Comparison of ENCODE assay signal across 6 cellular contexts in genomic region chr7:72966892-72967291, GRCh38. TPM values are rescaled to one million over a fixed set of nuclear protein-coding genes. Genes with fewer than 3 reads are reported as not detected.
"Had no signal": no experiment of that assay in that cellular context is flagged by ENCODE, and none has a peak within 500 bp of the region (broad histone marks: within the 10 kb centered on the region; RNA-seq: fewer than 3 reads in every experiment).

No MANE protein-coding gene starts in this region.

RNA-seq across cellular contexts. Expression of gene TRIM74, which starts 2.4 kb away (rescaled TPM):
- total RNA-seq: ascending aorta, cerebellum, gastrocnemius medialis, left ventricle myocardium inferior, SK-MEL-5, urinary bladder had no signal
